19 cellular contexts compared by ENCODE assay signal in genomic region chr10:83212632-83213349, GRCh38.
DNase-seq lines count a peak whose midpoint lies in the region; FAIRE-seq and TF ChIP-seq lines count a peak whose summit lies in the region.
"Had no signal": no experiment of that assay in that cellular context is flagged by ENCODE, and none has a peak within 500 bp of the region (broad histone marks: within the 10 kb centered on the region; RNA-seq: fewer than 3 reads in every experiment).

No MANE protein-coding gene starts in this region.

- no peaks in the 10 kb centered on the region for H3K4me1 ChIP-seq in BE2C
- H3K4me1 ChIP-seq: esophagus muscularis mucosa, right lobe of liver had no signal

- H3K27me3 ChIP-seq in BJ (ENCODE audit: control insufficient read depth, insufficient read depth, low read length): no peaks in the 10 kb centered on the region
- H3K27me3 ChIP-seq in BE2C: no peaks in the 10 kb centered on the region
- H3K27me3 ChIP-seq: esophagus muscularis mucosa, right lobe of liver had no signal

- peak; percentile 66 for DNase-seq in BJ (ENCODE audit: low read depth)
- peak; percentile 87 for DNase-seq in astrocyte of the cerebellum (ENCODE audit: low read depth)
- DNase-seq in fibroblast of the conjunctiva (ENCODE audit: low read depth): peak; percentile 1
- DNase-seq in NAMALWA (ENCODE audit: low spot score): no peak
- no peak for DNase-seq in BE2C
- DNase-seq in GM12892 (ENCODE audit: insufficient read length): no peak
- no peak for DNase-seq in pons (ENCODE audit: low spot score)
- DNase-seq: activated T-cell treated with anti-CD3 and anti-CD28 coated beads for 4 hours; dermis blood vessel endothelial cell; NCI-H1417 treated with DMSO at 0.1 percent for 48 hours; NCI-H226; right lobe of liver; stimulated activated CD4-positive, alpha-beta T cell treated with anti-CD3 and anti-CD28 coated beads, Interleukin-1b, Interleukin-23, amount 100 ng/mL, for 48 hours; stimulated activated naive CD8-positive, alpha-beta T cell treated with anti-CD3 and anti-CD28 coated beads, Interleukin-15, Interleukin-2, amounts not matched to agents 100 U/mL and 50 U/mL, for 24 hours; trophoblast cell had no signal

- FAIRE-seq in GM12892 (lab: Jason Lieb, UNC): no peak
- FAIRE-seq: TTC549 had no signal

- H3K36me3 ChIP-seq in BJ (ENCODE audit: control insufficient read depth, insufficient read depth, low read length) (no peaks in the 10 kb centered on the region), BE2C (no peaks in the 10 kb centered on the region)
- H3K36me3 ChIP-seq: esophagus muscularis mucosa, right lobe of liver had no signal

- POLR2A ChIA-PET in BJ (lab: Charles Lee): no interaction called here

- TF ChIP-seq CTCF in BJ (IDR thresholded peaks at IDR 0.05; ENCODE audit: insufficient read depth, low read depth, low read length) (no peak), LNCAP (IDR thresholded peaks at IDR 0.05) (peak; percentile 29; the same call in 1 of the 2 replicates), astrocyte of the cerebellum (IDR thresholded peaks at IDR 0.05; ENCODE audit: low read depth, low read length, missing control alignments) (peak; percentile 29), BE2C (IDR thresholded peaks at IDR 0.05; ENCODE audit: low read depth, low read length) (no peak)

- CTCF ChIA-PET in BJ (lab: Yijun Ruan, JAX): interaction anchor here (0.6 kb wide), 1 partner anchor 926 kb away, joined by 3 read pairs; the partner anchor contains the start of gene GHITM

- in situ Hi-C loops in astrocyte of the cerebellum (cut with HindIII; ENCODE audit: low sequenced_read_pairs): no loop called here

- no peak overlapping the region for H3K4me3 ChIP-seq in BJ (ENCODE audit: low read depth, low read length)
- no peak overlapping the region for H3K4me3 ChIP-seq in astrocyte of the cerebellum (ENCODE audit: low read depth, low read length)
- no peak overlapping the region for H3K4me3 ChIP-seq in BE2C (ENCODE audit: low read depth, low read length)
- H3K4me3 ChIP-seq: esophagus muscularis mucosa, lung, right lobe of liver had no signal

- TF ChIP-seq POLR2A in GM12892 (IDR thresholded peaks at IDR 0.05; ENCODE audit: low read depth, low read length): no peak

- no peaks in the 10 kb centered on the region for H3K9me3 ChIP-seq in BE2C
- H3K9me3 ChIP-seq: esophagus muscularis mucosa, right lobe of liver had no signal

Comparison
In these comparisons a context has a peak if more than half of its experiments do, and no peak if none do; other contexts are left out.
1. DNase-seq: peak in BJ (single experiment), astrocyte of the cerebellum (single experiment) and fibroblast of the conjunctiva (single experiment); none in NAMALWA (single experiment), BE2C (single experiment), GM12892 (single experiment) and pons (single experiment).
2. CTCF ChIP-seq: peak in LNCAP (single experiment) and astrocyte of the cerebellum (single experiment); none in BJ (single experiment) and BE2C (single experiment).